Comparison of ENCODE assay signal across 8 cellular contexts in the genomic region with DNA sequence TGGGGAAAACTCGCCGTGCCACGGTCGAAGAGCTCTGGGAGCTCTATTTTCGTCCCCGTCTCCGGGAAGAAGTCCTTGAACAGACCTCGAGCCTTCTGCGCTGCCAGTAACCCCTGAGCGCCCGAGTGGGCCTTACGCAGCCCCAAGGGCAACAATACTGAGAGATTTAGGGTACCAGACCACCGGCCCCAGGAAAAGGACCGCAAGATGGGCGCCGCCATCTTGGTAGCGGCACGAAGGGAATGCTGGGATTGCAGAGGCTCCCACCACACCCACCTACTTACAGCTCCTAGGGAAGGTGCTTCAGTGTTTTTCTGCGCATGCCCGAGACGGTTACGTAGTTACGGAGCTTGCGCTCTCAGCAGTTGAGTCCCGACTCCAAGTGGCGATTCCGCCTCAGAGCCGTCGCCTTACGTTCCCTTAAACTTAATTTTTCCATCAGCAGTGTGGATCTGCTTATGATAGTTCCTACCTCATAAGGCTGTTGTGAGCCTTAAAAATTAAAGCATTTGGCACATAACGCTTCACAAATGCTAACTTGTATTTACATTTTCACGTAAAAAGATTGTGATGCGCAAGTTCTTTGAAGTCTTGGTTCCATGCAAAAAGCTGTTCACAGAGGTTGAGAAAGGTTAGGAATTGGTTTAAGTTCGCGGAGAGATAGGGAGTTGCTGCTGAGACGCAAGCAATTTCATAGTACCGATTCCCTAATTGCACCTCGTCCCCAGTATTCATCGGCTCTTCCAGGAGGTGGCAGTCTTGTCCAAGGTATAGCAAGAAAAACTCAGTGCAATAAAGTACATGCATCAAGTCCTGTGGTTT. TPM values are rescaled to one million over a fixed set of nuclear protein-coding genes. Genes with fewer than 3 reads are reported as not detected.
DNase-seq lines count a peak whose midpoint lies in the region; ATAC-seq and TF ChIP-seq lines count a peak whose summit lies in the region.

A gene (minus strand): TSS at position 244 of the 822 bp plus-strand sequence. CDS start 23 bp downstream, at position 221.

- intact Hi-C loops in activated T-helper 1 cell treated with anti-CD3 and anti-CD28 coated beads, Interleukin-12 subunit alpha, Interleukin-12 subunit beta, Interleukin-2, Interleukin-4 antibody, amounts not matched to agents 30 ng/mL and 10 ng/mL and 1 ng/mL, durations not matched to agents 14 hours and 24 hours and 36 hours (cut with micrococcal nuclease) = loop anchor here (1.0 to 5.0 kb wide), 13 partner anchors 49 to 1462 kb away; a partner anchor contains a TSS

- no peaks in the 10 kb centered on the region for H3K27me3 Mint-ChIP-seq in activated T-helper 1 cell treated with anti-CD3 and anti-CD28 coated beads, Interleukin-12 subunit alpha, Interleukin-12 subunit beta, Interleukin-2, Interleukin-4 antibody, amounts not matched to agents 30 ng/mL and 10 ng/mL and 1 ng/mL, durations not matched to agents 14 hours and 24 hours and 36 hours (ENCODE audit: insufficient read depth)
- H3K27me3 Mint-ChIP-seq in naive thymus-derived CD8-positive, alpha-beta T cell = no peaks in the 10 kb centered on the region

- H3K36me3 ChIP-seq in DND-41 (ENCODE audit: insufficient read depth, low read length) = peaks cover 33% of the 10 kb centered on the region
- H3K36me3 ChIP-seq in Karpas-422 (ENCODE audit: insufficient read depth, low read length) = peaks cover 23% of the 10 kb centered on the region; the same call in 1 of the 2 replicates
- H3K36me3 ChIP-seq in fibroblast of lung (ENCODE audit: control insufficient read depth, insufficient read depth, low read length) = peaks cover 3% of the 10 kb centered on the region

- H3K9ac ChIP-seq in DND-41 (ENCODE audit: low read depth, low read length) = peak within 1 kb of the TSS; percentile 92
- peak within 1 kb of the TSS; percentile 93 for H3K9ac ChIP-seq in Karpas-422 (ENCODE audit: low read length)
- H3K9ac ChIP-seq in fibroblast of lung (ENCODE audit: insufficient read depth, low read length) = peak within 1 kb of the TSS; percentile 90

- ATAC-seq in DND-41 (ENCODE audit: insufficient read depth, low read depth) (peak; percentile 94), GM21786 (IDR thresholded peaks at IDR 0.05; ENCODE audit: unreplicated experiment) (peak; percentile 90)
- ATAC-seq in naive thymus-derived CD8-positive, alpha-beta T cell = peak; percentile 87 to 90

- H3K9me3 Mint-ChIP-seq in activated T-helper 1 cell treated with anti-CD3 and anti-CD28 coated beads, Interleukin-12 subunit alpha, Interleukin-12 subunit beta, Interleukin-2, Interleukin-4 antibody, amounts not matched to agents 30 ng/mL and 10 ng/mL and 1 ng/mL, durations not matched to agents 14 hours and 24 hours and 36 hours = no peaks in the 10 kb centered on the region
- H3K9me3 Mint-ChIP-seq in naive thymus-derived CD8-positive, alpha-beta T cell = no peaks in the 10 kb centered on the region

- H3K4me3 ChIP-seq in DND-41 (ENCODE audit: low read depth in 1 of 2, low read length in 2 of 2) = peak within 1 kb of the TSS; percentile 73 to 88
- peak within 1 kb of the TSS; percentile 87 for H3K4me3 ChIP-seq in Karpas-422 (ENCODE audit: low read length)
- peak within 1 kb of the TSS; percentile 83 to 100 (median 96) for H3K4me3 ChIP-seq in fibroblast of lung (replicated peaks in 1 of 4; ENCODE audit: control extremely low read depth in 1 of 4, insufficient read depth in 1 of 4, low read depth in 3 of 4, low read length in 4 of 4)

- H3K4me1 ChIP-seq in DND-41 (ENCODE audit: insufficient read depth, low read length) = peaks cover 29% of the 10 kb centered on the region
- H3K4me1 ChIP-seq in Karpas-422 (ENCODE audit: low read length) = peaks cover 19% of the 10 kb centered on the region
- H3K4me1 ChIP-seq in fibroblast of lung (ENCODE audit: control insufficient read depth, extremely low read depth, insufficient read depth, low read length) = peaks cover 2% of the 10 kb centered on the region

- no peaks in the 10 kb centered on the region for H3K9me2 ChIP-seq in Karpas-422 (replicated peaks; ENCODE audit: insufficient read depth, low read length)

- H3K9me3 ChIP-seq in DND-41 (ENCODE audit: insufficient read depth, low read length, severe bottlenecking) = no peaks in the 10 kb centered on the region
- no peaks in the 10 kb centered on the region for H3K9me3 ChIP-seq in Karpas-422 (ENCODE audit: low read length)
- H3K9me3 ChIP-seq in fibroblast of lung (ENCODE audit: control insufficient read depth, insufficient read depth, low read depth, low read length) = no peaks in the 10 kb centered on the region

- POLR2A ChIA-PET in naive thymus-derived CD8-positive, alpha-beta T cell (lab: Charles Lee) = interaction anchor here (0.5 to 3.6 kb wide), 8 partner anchors 77 to 1430 kb away, joined by 3 to 72 read pairs (median 4); a partner anchor contains a TSS

- no peaks in the 10 kb centered on the region for H3K27me3 ChIP-seq in DND-41 (ENCODE audit: insufficient read depth, low read length, poor library complexity)
- no peaks in the 10 kb centered on the region for H3K27me3 ChIP-seq in Karpas-422 (ENCODE audit: low read length)
- H3K27me3 ChIP-seq in fibroblast of lung (ENCODE audit: control insufficient read depth, insufficient read depth, low read length) = no peaks in the 10 kb centered on the region

- peak within 1 kb of the TSS; percentile 88 for H3K4me3 Mint-ChIP-seq in activated T-helper 1 cell treated with anti-CD3 and anti-CD28 coated beads, Interleukin-12 subunit alpha, Interleukin-12 subunit beta, Interleukin-2, Interleukin-4 antibody, amounts not matched to agents 30 ng/mL and 10 ng/mL and 1 ng/mL, durations not matched to agents 14 hours and 24 hours and 36 hours
- H3K4me3 Mint-ChIP-seq in naive thymus-derived CD8-positive, alpha-beta T cell = peak within 1 kb of the TSS; percentile 86 to 96 (median 92)

- H3K4me2 ChIP-seq in DND-41 (ENCODE audit: insufficient read depth, low read length) (peak within 1 kb of the TSS; percentile 71), Karpas-422 (ENCODE audit: low read depth, low read length, poor library complexity, severe bottlenecking) (peak within 1 kb of the TSS; percentile 98), fibroblast of lung (ENCODE audit: extremely low read depth, insufficient read depth, low read length) (peak within 1 kb of the TSS; percentile 99)

- peak within 1 kb of the TSS; percentile 81 for H3K27ac Mint-ChIP-seq in activated T-helper 1 cell treated with anti-CD3 and anti-CD28 coated beads, Interleukin-12 subunit alpha, Interleukin-12 subunit beta, Interleukin-2, Interleukin-4 antibody, amounts not matched to agents 30 ng/mL and 10 ng/mL and 1 ng/mL, durations not matched to agents 14 hours and 24 hours and 36 hours
- H3K27ac Mint-ChIP-seq in naive thymus-derived CD8-positive, alpha-beta T cell = peak within 1 kb of the TSS; percentile 85 to 98 (median 92)

- TF ChIP-seq CTCF in DND-41 (IDR thresholded peaks at IDR 0.05; ENCODE audit: borderline replicate concordance, extremely low read depth, low read length, poor library complexity, severe bottlenecking) (peak; percentile 95), fibroblast of lung (conservative IDR thresholded peaks at IDR 0.05 in 1 of 2, IDR thresholded peaks at IDR 0.05 in 1 of 2; ENCODE audit: low read depth in 1 of 2, low read length in 2 of 2) (peak; percentile 76 to 82)

- H3K79me2 ChIP-seq in DND-41 (ENCODE audit: insufficient read depth, low read length) = peaks cover 39% of the 10 kb centered on the region
- H3K79me2 ChIP-seq in Karpas-422 (ENCODE audit: low read length) = peaks cover 44% of the 10 kb centered on the region
- peaks cover 18% of the 10 kb centered on the region for H3K79me2 ChIP-seq in fibroblast of lung (ENCODE audit: control insufficient read depth, insufficient read depth, low read length)

- H4K20me1 ChIP-seq in DND-41 (ENCODE audit: insufficient read depth, low read length) = peaks cover 4% of the 10 kb centered on the region; the same call in 1 of the 2 replicates
- no peaks in the 10 kb centered on the region for H4K20me1 ChIP-seq in Karpas-422 (ENCODE audit: insufficient read depth, low read depth, low read length)
- no peaks in the 10 kb centered on the region for H4K20me1 ChIP-seq in fibroblast of lung (ENCODE audit: control insufficient read depth, extremely low read depth, insufficient read depth, low read length)

- peak within 1 kb of the TSS; percentile 85 for H2AFZ ChIP-seq in DND-41 (ENCODE audit: low read depth, low read length)
- H2AFZ ChIP-seq in Karpas-422 (ENCODE audit: low read length) = peak within 1 kb of the TSS; percentile 97
- peak within 1 kb of the TSS; percentile 97 for H2AFZ ChIP-seq in fibroblast of lung (ENCODE audit: low read length)

- H3K4me1 Mint-ChIP-seq in activated T-helper 1 cell treated with anti-CD3 and anti-CD28 coated beads, Interleukin-12 subunit alpha, Interleukin-12 subunit beta, Interleukin-2, Interleukin-4 antibody, amounts not matched to agents 30 ng/mL and 10 ng/mL and 1 ng/mL, durations not matched to agents 14 hours and 24 hours and 36 hours (ENCODE audit: low read depth) = peaks cover 33% of the 10 kb centered on the region
- peaks cover 5 to 26% (median 23%) of the 10 kb centered on the region in 4 donors for H3K4me1 Mint-ChIP-seq in naive thymus-derived CD8-positive, alpha-beta T cell

- peaks cover 27% of the 10 kb centered on the region for H3K36me3 Mint-ChIP-seq in activated T-helper 1 cell treated with anti-CD3 and anti-CD28 coated beads, Interleukin-12 subunit alpha, Interleukin-12 subunit beta, Interleukin-2, Interleukin-4 antibody, amounts not matched to agents 30 ng/mL and 10 ng/mL and 1 ng/mL, durations not matched to agents 14 hours and 24 hours and 36 hours (ENCODE audit: low read depth)
- H3K36me3 Mint-ChIP-seq in naive thymus-derived CD8-positive, alpha-beta T cell = peaks cover 0 to 29% (median 2%) of the 10 kb centered on the region in 3 donors

- H3K27ac ChIP-seq in DND-41 (ENCODE audit: low read length) (peak within 1 kb of the TSS; percentile 82), Karpas-422 (ENCODE audit: low read length) (peak within 1 kb of the TSS; percentile 76), fibroblast of lung (ENCODE audit: insufficient read depth, low read length) (peak within 1 kb of the TSS; percentile 93)

- DNase-seq in DND-41 = peak; percentile 94
- peak; percentile 98 for DNase-seq in Karpas-422
- DNase-seq in RKO (ENCODE audit: low spot score) = peak; percentile 98
- DNase-seq in activated T-helper 1 cell treated with anti-CD3 and anti-CD28 coated beads, Interleukin-12 subunit alpha, Interleukin-12 subunit beta, Interleukin-2, Interleukin-4 antibody, amounts not matched to agents 30 ng/mL and 10 ng/mL and 1 ng/mL, durations not matched to agents 14 hours and 24 hours and 36 hours (ENCODE audit: low spot score) = peak; percentile 87
- peak; percentile 98 to 99 for DNase-seq in fibroblast of lung (ENCODE audit: low read depth in 2 of 2)
- DNase-seq in naive thymus-derived CD8-positive, alpha-beta T cell = peak; percentile 66 to 93 (median 84)
- DNase-seq in stimulated activated naive CD4-positive, alpha-beta T cell treated with Interleukin-2 at 50 U/mL for 16 hours (lab: John Stamatoyannopoulos, UW) = peak; percentile 87

RNA-seq across cellular contexts. Expression of the gene that starts here (rescaled TPM):
- total RNA-seq in Karpas-422 (2014; rRNA removed; shearing (Covaris generic); ENCODE audit: low replicate concordance) = 33.7 and 39.6 TPM in 2 replicates
- total RNA-seq in activated T-helper 1 cell treated with anti-CD3 and anti-CD28 coated beads, Interleukin-12 subunit alpha, Interleukin-12 subunit beta, Interleukin-2, Interleukin-4 antibody, amounts not matched to agents 30 ng/mL and 10 ng/mL and 1 ng/mL, durations not matched to agents 14 hours and 24 hours and 36 hours = 28.2 and 31.1 TPM in 2 replicates
- 27.1 and 28.5 TPM in 2 replicates for total RNA-seq in fibroblast of lung
- 17.8 and 18.4 TPM in 2 replicates for polyA plus RNA-seq in fibroblast of lung
- 15.1 and 15.5 TPM in 2 replicates for polyA plus RNA-seq in fibroblast of lung (2012)
- 5.6 and 7.5 TPM in 2 replicates for polyA minus RNA-seq in fibroblast of lung (ENCODE audit: low replicate concordance)
- 10 to 100 TPM; 18.5 to 19.2 TPM for total RNA-seq in naive thymus-derived CD8-positive, alpha-beta T cell
- polyA plus RNA-seq in naive thymus-derived CD8-positive, alpha-beta T cell = 10 to 100 TPM; 12.4 to 15.3 (median 14.5) TPM

Comparison
In these comparisons a context has a peak if more than half of its experiments do, and no peak if none do; other contexts are left out.
1. Peak in every context shown above with its lines: DNase-seq, ATAC-seq, H3K4me3 ChIP-seq and H3K27ac ChIP-seq.